ENCODE assay signal across 18 cellular contexts in genomic region chr12:116633515-116633914, GRCh38.
"Had no signal": no experiment of that assay in that cellular context is flagged by ENCODE, and none has a peak within 500 bp of the region (broad histone marks: within the 10 kb centered on the region; RNA-seq: fewer than 3 reads in every experiment).

No MANE protein-coding gene starts in this region.

- H3K4me1 ChIP-seq: left ventricle myocardium inferior, right atrium auricular region, sigmoid colon, uterus had no signal

- H3K36me3 ChIP-seq: left ventricle myocardium inferior, ovary, right atrium auricular region, sigmoid colon, tibial nerve, uterus had no signal

- H3K9me3 ChIP-seq: left ventricle myocardium inferior, ovary, right atrium auricular region, sigmoid colon, tibial nerve, uterus had no signal

- H3K27me3 ChIP-seq: ovary, right atrium auricular region, sigmoid colon, uterus had no signal

- H3K4me2 ChIP-seq: smooth muscle cell had no signal

- ATAC-seq: left cardiac atrium; naive thymus-derived CD4-positive, alpha-beta T cell; natural killer cell treated with Interleukin-12 subunit alpha and Interleukin-12 subunit beta and Interleukin-15 and Interleukin-18, amount 100 ng/mL, for 72 hours; stimulated activated naive B cell treated with anti-CD40 and anti-IgM and Interleukin-4, amounts not matched to agents 10 μg/mL and 1 μg/mL and 100 μg/mL, for 72 hours; stimulated activated naive CD8-positive, alpha-beta T cell treated with anti-CD3 and anti-CD28 coated beads, Interleukin-15, Interleukin-2, amounts not matched to agents 100 U/mL and 50 U/mL, for 24 hours had no signal

- DNase-seq: hippocampal formation; kidney glomerular epithelial cell; left cardiac atrium; left ventricle myocardium inferior; mesendoderm; naive thymus-derived CD4-positive, alpha-beta T cell; ovary; sigmoid colon; stimulated activated CD4-positive, alpha-beta T cell treated with anti-CD3 and anti-CD28 coated beads, Interleukin-1b, Interleukin-23, amount 100 ng/mL, for 48 hours; stimulated activated CD4-positive, alpha-beta T cell treated with anti-CD3 and anti-CD28 coated beads, Interleukin-4, amount 100 ng/mL, for 1 hour; stimulated activated naive B cell treated with anti-CD40 and anti-IgM and Interleukin-4, amounts not matched to agents 10 μg/mL and 1 μg/mL and 100 μg/mL, for 72 hours; stimulated activated naive CD8-positive, alpha-beta T cell treated with anti-CD3 and anti-CD28 coated beads, Interleukin-15, Interleukin-2, amounts not matched to agents 100 U/mL and 50 U/mL, for 24 hours; uterus had no signal

- H3K4me3 ChIP-seq: left ventricle myocardium inferior, lung, ovary, right atrium auricular region, sigmoid colon, smooth muscle cell, tibial nerve, uterus had no signal

- H3K27ac ChIP-seq: left ventricle myocardium inferior, ovary, right atrium auricular region, sigmoid colon, tibial nerve, uterus had no signal
